In the genomic region with DNA sequence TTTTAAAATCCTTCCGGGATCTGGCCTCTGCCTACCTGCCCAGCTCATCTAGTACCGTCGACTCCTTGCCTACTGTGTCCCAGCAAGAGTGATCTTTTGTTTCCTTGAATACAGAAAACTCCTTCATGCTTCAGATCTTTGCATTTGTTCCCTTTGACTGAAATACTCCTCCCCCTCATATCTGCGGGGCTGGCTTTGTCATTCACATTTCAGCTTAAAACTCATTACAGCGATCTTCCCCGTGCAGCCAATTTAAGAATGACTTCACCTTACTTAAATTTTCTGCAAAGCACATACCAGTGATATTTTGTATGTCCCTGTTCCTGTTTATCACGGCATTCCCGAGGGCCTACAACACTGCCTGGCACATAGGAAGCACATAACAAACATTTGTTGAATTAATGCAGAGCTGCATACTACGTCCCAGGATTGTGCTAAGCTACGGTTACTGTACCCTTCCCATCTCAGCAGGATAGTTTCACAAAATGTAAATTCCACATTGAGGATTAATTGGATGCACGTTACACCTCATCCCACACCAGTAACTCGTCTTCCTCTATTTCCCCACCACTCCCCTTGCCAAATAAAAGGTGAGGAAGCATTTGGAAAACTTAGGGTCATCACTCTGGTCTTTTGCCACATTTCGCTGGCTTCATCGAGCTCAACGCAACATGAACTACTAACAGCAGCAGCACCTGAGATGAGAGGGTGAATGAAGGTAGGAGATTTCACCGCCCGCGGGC, we compare ENCODE assay signal across 8 cellular contexts. TPM values are rescaled to one million over a fixed set of nuclear protein-coding genes. Genes with fewer than 3 reads are reported as not detected.
DNase-seq lines count a peak whose midpoint lies in the region; ATAC-seq and TF ChIP-seq lines count a peak whose summit lies in the region.

No MANE protein-coding gene starts in this region.

- ATAC-seq in psoas muscle: no peak
- ATAC-seq in HG03159 (IDR thresholded peaks at IDR 0.05; ENCODE audit: unreplicated experiment): no peak
- ATAC-seq in HG02840 (IDR thresholded peaks at IDR 0.05; ENCODE audit: low FRiP score, unreplicated experiment): no peak

- peaks cover 9% of the 10 kb centered on the region; the same call in 1 of the 2 replicates for H3K4me1 ChIP-seq in ES-I3 (ENCODE audit: insufficient read depth, low read length)
- peaks cover 28% of the 10 kb centered on the region for H3K4me1 ChIP-seq in psoas muscle

- peak overlapping the region; percentile 99 for H3K27ac ChIP-seq in psoas muscle

- H3K36me3 ChIP-seq in ES-I3 (ENCODE audit: insufficient read depth, low read length): peaks cover 3% of the 10 kb centered on the region; the same call in 1 of the 2 replicates
- no peaks in the 10 kb centered on the region for H3K36me3 ChIP-seq in psoas muscle (ENCODE audit: insufficient read depth in 1 of 2, low read depth in 1 of 2)

- peak overlapping the region; percentile 48 for H3K9ac ChIP-seq in ES-I3 (ENCODE audit: low read depth, low read length)

- TF ChIP-seq CTCF in fibroblast of pulmonary artery (IDR thresholded peaks at IDR 0.05; ENCODE audit: low read length, missing control alignments) (no peak), psoas muscle (IDR thresholded peaks at IDR 0.05) (no peak)

- H3K4me3 ChIP-seq in fibroblast of pulmonary artery (replicated peaks; ENCODE audit: low read depth, low read length): peak overlapping the region; percentile 51
- H3K4me3 ChIP-seq in psoas muscle: peak overlapping the region; percentile 98

- intact Hi-C loops in psoas muscle (cut with DNase I): loop anchor here (5.0 to 10.0 kb wide), 5 partner anchors 50 to 313 kb away; a partner anchor contains a TSS

- DNase-seq in RPMI7951 (ENCODE audit: low read depth) (peak; percentile 19), fibroblast of pulmonary artery (ENCODE audit: low read depth) (peak; percentile 24), psoas muscle (no peak), NCI-H1930 (lab: John Stamatoyannopoulos, UW) (no peak), AG08396 (ENCODE audit: low spot score) (no peak)

- WGBS in psoas muscle, 3 donors: 30% methylated on average over 18 of the region's 18 CpGs

- no peaks in the 10 kb centered on the region for H3K27me3 ChIP-seq in psoas muscle (ENCODE audit: insufficient read depth in 3 of 3, low read length in 2 of 3)

- H3K9me3 ChIP-seq in ES-I3 (ENCODE audit: control insufficient read depth, insufficient read depth, low read length) (no peaks in the 10 kb centered on the region), psoas muscle (no peaks in the 10 kb centered on the region)

RNA-seq across cellular contexts. Expression of a gene that starts 0.8 kb away (rescaled TPM):
- 66.2 and 71.4 TPM in 2 replicates for total RNA-seq in RPMI7951 (2014; rRNA removed; shearing (Covaris generic))
- total RNA-seq in psoas muscle: 10 to 100 TPM; 18.3 to 20.1 (median 19.6) TPM
- 10 to 100 TPM; 10.9 to 43.3 (median 14.5) TPM for polyA plus RNA-seq in psoas muscle

Comparison
In these comparisons a context has a peak if more than half of its experiments do, and no peak if none do; other contexts are left out.
1. DNase-seq: peak in RPMI7951 (single experiment) and fibroblast of pulmonary artery (single experiment); none in psoas muscle (0 of 2), NCI-H1930 (0 of 2) and AG08396 (single experiment).